26 cellular contexts compared by ENCODE assay signal in genomic region chr2:207778298-207778882, GRCh38.
"Had no signal": no experiment of that assay in that cellular context is flagged by ENCODE, and none has a peak within 500 bp of the region (broad histone marks: within the 10 kb centered on the region; RNA-seq: fewer than 3 reads in every experiment).

No MANE protein-coding gene starts in this region.

- H3K4me3 ChIP-seq: ascending aorta, body of pancreas, Peyer's patch, SJCRH30 had no signal

- DNase-seq: activated CD4-positive, alpha-beta memory T cell treated with anti-CD3 and anti-CD28 coated beads, Interleukin-2, amount 10 ng/mL, durations not matched to agents 7 days and 5 days; activated CD4-positive, alpha-beta T cell treated with anti-CD3 and anti-CD28 coated beads for 36 hours; activated CD4-positive, alpha-beta T cell treated with anti-CD3 and anti-CD28 coated beads, Interleukin-2, amount 50 U/mL, for 1 hour; activated gamma-delta T cell treated with Interleukin-2 at 50 U/mL for 16 hours; activated naive CD4-positive, alpha-beta T cell treated with anti-CD3 and anti-CD28 coated beads, Interleukin-2, amount 50 U/mL, for 16 hours; activated T-cell treated with anti-CD3 and anti-CD28 coated beads for 4 hours; activated T-cell treated with anti-CD3 and anti-CD28 coated beads, Interleukin-2, amount 50 U/mL, for 48 hours; NCI-H1092; NCI-H1417; NCI-H2029; NCI-H2107; NCI-H2171 treated with DMSO at 0.1 percent for 48 hours; NCI-H226; NCI-H526; NCI-H82; OCI-M1; Right ventricle myocardium superior; SJCRH30; SK-N-SH; T-helper 1 cell had no signal

- H3K27me3 ChIP-seq: ascending aorta, body of pancreas, Peyer's patch, SJCRH30 had no signal

- H3K9ac ChIP-seq: KMS-11, SK-N-SH had no signal

- ATAC-seq: activated CD4-positive, alpha-beta T cell treated with anti-CD3 and anti-CD28 coated beads for 36 hours; body of pancreas had no signal

- H3K4me1 ChIP-seq: ascending aorta, SJCRH30 had no signal

- H3K9me3 ChIP-seq: ascending aorta, body of pancreas, Peyer's patch, SJCRH30, SK-N-SH had no signal

- H3K36me3 ChIP-seq: ascending aorta, Peyer's patch, SJCRH30 had no signal

- H3K4me2 ChIP-seq: KMS-11, SK-N-SH had no signal

- H3K27ac ChIP-seq: ascending aorta, body of pancreas, KMS-11, Peyer's patch, RWPE1, SJCRH30, VCaP had no signal
